ENCODE assay signal across 8 cellular contexts in the genomic region with DNA sequence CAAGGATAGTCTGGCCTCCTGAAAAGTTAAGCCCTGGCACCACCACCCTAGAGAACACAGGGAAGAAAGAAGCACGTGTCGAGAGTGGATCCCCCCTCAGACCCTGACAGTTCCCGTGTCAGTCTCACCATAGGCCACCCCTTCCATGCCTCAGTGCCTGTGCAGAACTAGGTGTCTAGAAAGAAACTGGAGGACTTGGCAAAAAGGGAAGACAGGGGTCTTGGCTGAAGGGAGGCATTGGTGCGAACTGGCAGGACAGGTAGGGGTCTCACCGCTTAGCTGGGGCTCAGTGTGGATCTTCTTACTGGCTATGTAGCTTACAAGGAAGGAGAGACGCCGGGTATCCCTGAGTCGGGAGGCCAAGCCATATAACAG. TPM values are rescaled to one million over a fixed set of nuclear protein-coding genes. Genes with fewer than 3 reads are reported as not detected.
A peak's percentile ranks its signal among the peaks of the same experiment; 100 is the strongest.
DNase-seq lines count a peak whose midpoint lies in the region; ATAC-seq and TF ChIP-seq lines count a peak whose summit lies in the region.

No MANE protein-coding gene starts in this region.

- peak overlapping the region; percentile 97 for H3K4me3 Mint-ChIP-seq in activated naive CD4-positive, alpha-beta T cell treated with anti-CD3 and anti-CD28 coated beads, Interleukin-2, amount 50 U/mL, for 24 hours

- peaks cover 17% of the 10 kb centered on the region for H3K4me1 ChIP-seq in mesenchymal stem cell (ENCODE audit: control insufficient read depth, insufficient read depth, low read depth, low read length)
- peaks cover 21% of the 10 kb centered on the region for H3K4me1 ChIP-seq in upper lobe of right lung

- H2BK5ac ChIP-seq in mesenchymal stem cell (ENCODE audit: low read depth, low read length, poor library complexity, severe bottlenecking) = no peak overlapping the region

- peak overlapping the region; percentile 98 for H3K27ac Mint-ChIP-seq in activated naive CD4-positive, alpha-beta T cell treated with anti-CD3 and anti-CD28 coated beads, Interleukin-2, amount 50 U/mL, for 24 hours

- H2BK15ac ChIP-seq in mesenchymal stem cell (ENCODE audit: low read depth, poor library complexity, severe bottlenecking) = no peak overlapping the region

- H3K27ac ChIP-seq in brain microvascular endothelial cell = peak overlapping the region; percentile 87
- H3K27ac ChIP-seq in mesenchymal stem cell (ENCODE audit: low read length, poor library complexity, severe bottlenecking) = no peak overlapping the region
- H3K27ac ChIP-seq in upper lobe of right lung = peak overlapping the region; percentile 93

- H3K4ac ChIP-seq in mesenchymal stem cell (ENCODE audit: low read depth in 1 of 2, low read length in 2 of 2) = peak overlapping the region; percentile 57 to 97

- in situ Hi-C loops in brain microvascular endothelial cell (cut with HindIII; ENCODE audit: low pct_ligation_motif_present, low sequenced_read_pairs) = no loop called here

- H4K8ac ChIP-seq in mesenchymal stem cell (ENCODE audit: low read length) = peak overlapping the region; percentile 94

- no peaks in the 10 kb centered on the region for H3K9me3 Mint-ChIP-seq in activated naive CD4-positive, alpha-beta T cell treated with anti-CD3 and anti-CD28 coated beads, Interleukin-2, amount 50 U/mL, for 24 hours

- no peak for TF ChIP-seq CTCF in brain microvascular endothelial cell (IDR thresholded peaks at IDR 0.05; ENCODE audit: low read depth, low read length, missing control alignments)
- no peak for TF ChIP-seq CTCF in upper lobe of right lung (IDR thresholded peaks at IDR 0.05)

- H3K4me1 Mint-ChIP-seq in activated naive CD4-positive, alpha-beta T cell treated with anti-CD3 and anti-CD28 coated beads, Interleukin-2, amount 50 U/mL, for 24 hours = peaks cover 24% of the 10 kb centered on the region

- H3K27me3 Mint-ChIP-seq in activated naive CD4-positive, alpha-beta T cell treated with anti-CD3 and anti-CD28 coated beads, Interleukin-2, amount 50 U/mL, for 24 hours = no peaks in the 10 kb centered on the region

- intact Hi-C loops in upper lobe of right lung (cut with DNase I) = no loop called here

- peak overlapping the region; percentile 98 to 99 for H3K18ac ChIP-seq in mesenchymal stem cell (ENCODE audit: low read depth in 1 of 2, low read length in 2 of 2)

- H3K79me1 ChIP-seq in mesenchymal stem cell (replicated peaks; ENCODE audit: low read length, poor library complexity, severe bottlenecking) = peaks cover 56% of the 10 kb centered on the region

- H2AFZ ChIP-seq in mesenchymal stem cell (ENCODE audit: low read depth, low read length) = no peak overlapping the region

- H3K36me3 ChIP-seq in brain microvascular endothelial cell (replicated peaks) (peaks cover 45% of the 10 kb centered on the region), mesenchymal stem cell (ENCODE audit: control insufficient read depth in 1 of 2, insufficient read depth in 2 of 2, low read depth in 1 of 2, low read length in 2 of 2) (peaks cover 58 to 62% of the 10 kb centered on the region in 2 experiments), upper lobe of right lung (peaks cover 61% of the 10 kb centered on the region)

- ATAC-seq in upper lobe of right lung = no peak
- no peak for ATAC-seq in HG02852 (IDR thresholded peaks at IDR 0.05; ENCODE audit: unreplicated experiment)
- ATAC-seq in HG02763 (IDR thresholded peaks at IDR 0.05; ENCODE audit: unreplicated experiment) = no peak

- 11% methylated on average over 7 of the region's 8 CpGs for WGBS in mesenchymal stem cell

- H3K4me2 ChIP-seq in mesenchymal stem cell (ENCODE audit: low read length, poor library complexity, severe bottlenecking) = peak overlapping the region; percentile 86

- H2AK5ac ChIP-seq in mesenchymal stem cell (ENCODE audit: low read length, severe bottlenecking) = peak overlapping the region; percentile 41

- H3K4me3 ChIP-seq in brain microvascular endothelial cell (ENCODE audit: low read depth, low read length) = peak overlapping the region; percentile 93
- peak overlapping the region; percentile 91 to 100 for H3K4me3 ChIP-seq in mesenchymal stem cell (ENCODE audit: insufficient read depth in 1 of 2, low read depth in 1 of 2, low read length in 2 of 2)
- peak overlapping the region; percentile 99 for H3K4me3 ChIP-seq in upper lobe of right lung

- no peak for DNase-seq in activated naive CD4-positive, alpha-beta T cell treated with Interleukin-2 at 50 U/mL for 16 hours
- DNase-seq in brain microvascular endothelial cell (no peak), mesenchymal stem cell (no peak), upper lobe of right lung (no peak), COLO829 (ENCODE audit: low spot score) (no peak)

- peak overlapping the region; percentile 11 for H2BK120ac ChIP-seq in mesenchymal stem cell (ENCODE audit: low read depth, low read length)

- H2BK12ac ChIP-seq in mesenchymal stem cell (ENCODE audit: low read length in 2 of 2) = no peak overlapping the region

- H3K27me3 ChIP-seq in brain microvascular endothelial cell (replicated peaks) (no peaks in the 10 kb centered on the region), mesenchymal stem cell (ENCODE audit: control insufficient read depth in 1 of 2, insufficient read depth in 1 of 2, low read length in 2 of 2) (no peaks in the 10 kb centered on the region), upper lobe of right lung (no peaks in the 10 kb centered on the region)

- peak overlapping the region in 1 of 2 experiments; percentile 59 for H3K14ac ChIP-seq in mesenchymal stem cell (ENCODE audit: low read length in 2 of 2)

- H3K9me3 ChIP-seq in mesenchymal stem cell (ENCODE audit: control insufficient read depth, low read length) (no peaks in the 10 kb centered on the region), upper lobe of right lung (no peaks in the 10 kb centered on the region)

- peaks cover 8% of the 10 kb centered on the region for H3K36me3 Mint-ChIP-seq in activated naive CD4-positive, alpha-beta T cell treated with anti-CD3 and anti-CD28 coated beads, Interleukin-2, amount 50 U/mL, for 24 hours

- peak overlapping the region; percentile 97 for H4K91ac ChIP-seq in mesenchymal stem cell (ENCODE audit: low read length)

- no peak overlapping the region for H3K23ac ChIP-seq in mesenchymal stem cell (ENCODE audit: low read length in 2 of 2)

- peak overlapping the region; percentile 94 for H3K9ac ChIP-seq in mesenchymal stem cell (ENCODE audit: low read length)

RNA-seq across cellular contexts. Expression of a gene that starts 0.5 kb away (rescaled TPM):
- polyA plus RNA-seq in mesenchymal stem cell (2013, experiment 1 of 2) = 324 TPM
- polyA plus RNA-seq in mesenchymal stem cell (2013, experiment 2 of 2) = 328 TPM
- 172 TPM for total RNA-seq in upper lobe of right lung

RNA-seq across cellular contexts. Expression of a gene that starts 10.2 kb away (rescaled TPM):
- polyA plus RNA-seq in mesenchymal stem cell (2013, experiment 1 of 2) = 73.2 TPM
- polyA plus RNA-seq in mesenchymal stem cell (2013, experiment 2 of 2) = 71.8 TPM
- 83.9 TPM for total RNA-seq in upper lobe of right lung

RNA-seq across cellular contexts. Expression of a gene that starts 16.6 kb away (rescaled TPM):
- polyA plus RNA-seq in mesenchymal stem cell (2013, experiment 1 of 2) = 14.9 TPM
- polyA plus RNA-seq in mesenchymal stem cell (2013, experiment 2 of 2) = 14.3 TPM
- 63.9 TPM for total RNA-seq in upper lobe of right lung

RNA-seq across cellular contexts. Expression of a gene that starts 28.8 kb away (rescaled TPM):
- 406 TPM for polyA plus RNA-seq in mesenchymal stem cell (2013, experiment 1 of 2)
- 386 TPM for polyA plus RNA-seq in mesenchymal stem cell (2013, experiment 2 of 2)
- total RNA-seq in upper lobe of right lung = 489 TPM
